28 cellular contexts compared by ENCODE assay signal in the genomic region with DNA sequence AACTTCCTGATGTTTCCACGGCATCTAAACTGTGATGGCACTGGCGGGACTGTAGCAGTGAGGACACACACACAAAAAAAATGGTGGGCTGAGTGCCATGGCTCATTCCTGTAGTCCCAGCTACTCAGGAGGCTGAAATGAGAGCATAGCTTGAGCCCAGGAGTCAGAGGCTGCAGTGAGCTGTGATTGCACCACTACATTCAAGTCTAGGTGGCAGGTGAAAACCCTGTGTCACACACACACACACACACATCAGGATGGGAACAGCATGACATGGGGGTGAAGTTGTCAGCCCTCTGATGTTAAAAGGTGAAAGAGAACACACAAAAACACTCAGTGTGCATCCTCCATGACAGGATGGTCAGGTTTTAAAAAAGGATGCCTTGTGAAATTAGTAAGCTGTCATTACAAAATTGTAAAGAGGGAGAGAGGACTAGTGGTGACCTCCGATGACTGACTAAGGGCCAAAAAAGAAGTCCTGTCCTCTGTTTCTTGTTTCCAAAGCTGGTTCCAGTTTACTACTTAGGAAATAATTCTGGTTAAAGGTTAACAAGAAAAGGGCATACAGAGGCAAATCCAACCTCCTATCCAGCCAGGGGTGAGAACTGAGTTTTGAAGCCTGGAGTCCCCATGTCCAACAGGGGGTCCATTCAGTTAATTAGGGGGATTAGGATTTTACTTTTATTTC.
"Had no signal": no experiment of that assay in that cellular context is flagged by ENCODE, and none has a peak within 500 bp of the region (broad histone marks: within the 10 kb centered on the region; RNA-seq: fewer than 3 reads in every experiment).

No MANE protein-coding gene starts in this region.

- H3K36me3 ChIP-seq: colonic mucosa, esophagus muscularis mucosa, esophagus squamous epithelium, gastrocnemius medialis, gastroesophageal sphincter, heart left ventricle, heart right ventricle had no signal

- H3K27me3 ChIP-seq: colonic mucosa, dorsolateral prefrontal cortex, esophagus muscularis mucosa, esophagus squamous epithelium, foreskin keratinocyte, gastrocnemius medialis, gastroesophageal sphincter, heart left ventricle, heart right ventricle had no signal

- H3K4me3 ChIP-seq: colonic mucosa, coronary artery, dorsolateral prefrontal cortex, esophagus muscularis mucosa, esophagus squamous epithelium, gastrocnemius medialis, gastroesophageal sphincter, heart left ventricle, heart right ventricle had no signal

- H3K9me3 ChIP-seq: colonic mucosa, esophagus squamous epithelium, gastrocnemius medialis, gastroesophageal sphincter, heart left ventricle, heart right ventricle had no signal

- H3K4me1 ChIP-seq: colonic mucosa, esophagus muscularis mucosa, esophagus squamous epithelium, foreskin keratinocyte, gastrocnemius medialis, gastroesophageal sphincter, heart left ventricle, heart right ventricle had no signal

- FAIRE-seq: colon, endometrium, endothelial cell of umbilical vein, frontal cortex had no signal

- ATAC-seq: effector memory CD8-positive, alpha-beta T cell; esophagus mucosa; foreskin keratinocyte; gastrocnemius medialis; gastroesophageal sphincter; heart left ventricle; heart right ventricle had no signal

- H3K27ac ChIP-seq: colonic mucosa, coronary artery, dorsolateral prefrontal cortex, epithelial cell of prostate, esophagus muscularis mucosa, esophagus squamous epithelium, foreskin keratinocyte, gastrocnemius medialis, gastroesophageal sphincter, heart left ventricle, heart right ventricle had no signal

- DNase-seq: colonic mucosa; cortex of kidney; dermis blood vessel endothelial cell; dorsolateral prefrontal cortex; effector CD4-positive, alpha-beta T cell; effector CD8-positive, alpha-beta T cell; effector memory CD4-positive, alpha-beta T cell; effector memory CD8-positive, alpha-beta T cell; endodermal cell; erythroblast; esophagus squamous epithelium; foreskin fibroblast; foreskin keratinocyte; foreskin melanocyte; gastrocnemius medialis; glutamatergic neuron; head of caudate nucleus; heart left ventricle; heart right ventricle had no signal
